Comparison of ENCODE assay signal across 2 cellular contexts in the genomic region with DNA sequence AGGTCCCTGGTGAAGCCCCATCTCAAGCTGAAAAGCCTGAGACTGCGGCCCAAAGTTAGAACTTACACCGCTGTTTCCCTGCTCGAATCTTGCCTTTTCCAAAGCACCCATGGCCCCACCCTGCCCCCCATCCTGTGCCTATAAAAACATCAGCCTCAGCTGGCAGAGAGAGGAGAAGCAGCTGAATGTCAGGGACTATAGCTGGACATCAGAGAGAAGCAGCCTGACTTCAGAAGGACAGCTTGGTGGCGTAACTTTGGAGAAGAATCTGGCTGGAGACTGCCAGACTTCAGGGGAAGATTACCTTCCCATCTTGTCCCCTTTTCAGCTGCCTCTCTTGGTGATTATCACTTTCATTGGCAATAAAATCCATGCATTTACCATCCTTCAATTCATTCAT.
TF ChIP-seq lines count a peak whose summit lies in the region.

No MANE protein-coding gene starts in this region.

TF ChIP-seq in GM23338, 12 proteins besides CTCF, POLR2A, EP300 and RAD21 (continues in another document):
- TF ChIP-seq NANOG (IDR thresholded peaks at IDR 0.05; ENCODE audit: borderline replicate concordance), result no peak
- TF ChIP-seq EZH2phosphoT487 (IDR thresholded peaks at IDR 0.05; ENCODE audit: unreplicated experiment), result no peak
- no peak for TF ChIP-seq JUNB (IDR thresholded peaks at IDR 0.05; ENCODE audit: unreplicated experiment)
- TF ChIP-seq ZNF462 (CRISPR knock-in tag; IDR thresholded peaks at IDR 0.05), result no peak
- TF ChIP-seq POLR2AphosphoS5 (IDR thresholded peaks at IDR 0.05; ENCODE audit: low read depth), result no peak
- TF ChIP-seq ZNF114 (CRISPR knock-in tag; IDR thresholded peaks at IDR 0.05), result no peak
- no peak for TF ChIP-seq REST (IDR thresholded peaks at IDR 0.05; ENCODE audit: unreplicated experiment)
- no peak for TF ChIP-seq EZH2 (IDR thresholded peaks at IDR 0.05; ENCODE audit: low read depth, unreplicated experiment)
- no peak for TF ChIP-seq STAT1 (IDR thresholded peaks at IDR 0.05; ENCODE audit: unreplicated experiment)
- TF ChIP-seq, protein P1, sequence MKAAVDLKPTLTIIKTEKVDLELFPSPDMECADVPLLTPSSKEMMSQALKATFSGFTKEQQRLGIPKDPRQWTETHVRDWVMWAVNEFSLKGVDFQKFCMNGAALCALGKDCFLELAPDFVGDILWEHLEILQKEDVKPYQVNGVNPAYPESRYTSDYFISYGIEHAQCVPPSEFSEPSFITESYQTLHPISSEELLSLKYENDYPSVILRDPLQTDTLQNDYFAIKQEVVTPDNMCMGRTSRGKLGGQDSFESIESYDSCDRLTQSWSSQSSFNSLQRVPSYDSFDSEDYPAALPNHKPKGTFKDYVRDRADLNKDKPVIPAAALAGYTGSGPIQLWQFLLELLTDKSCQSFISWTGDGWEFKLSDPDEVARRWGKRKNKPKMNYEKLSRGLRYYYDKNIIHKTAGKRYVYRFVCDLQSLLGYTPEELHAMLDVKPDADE (IDR thresholded peaks at IDR 0.05), result no peak

TF ChIP-seq in H1, 55 proteins besides CTCF, POLR2A, EP300 and RAD21:
- TF ChIP-seq POLR2AphosphoS5 (IDR thresholded peaks at IDR 0.05; ENCODE audit: low read depth, low read length) (no peak), KDM5A (IDR thresholded peaks at IDR 0.05; ENCODE audit: low read length) (no peak), ATF2 (IDR thresholded peaks at IDR 0.05; ENCODE audit: low read length) (no peak), SIN3A (conservative IDR thresholded peaks at IDR 0.05 in 1 of 2, IDR thresholded peaks at IDR 0.05 in 1 of 2; ENCODE audit: low read depth in 1 of 2, low read length in 2 of 2) (no peak), PHF8 (conservative IDR thresholded peaks at IDR 0.05; ENCODE audit: low read depth, low read length) (no peak), CHD1 (IDR thresholded peaks at IDR 0.05; ENCODE audit: low read depth, low read length) (no peak), POU5F1 (IDR thresholded peaks at IDR 0.05; ENCODE audit: low read depth, low read length) (no peak), ASH2L (IDR thresholded peaks at IDR 0.05; ENCODE audit: low read length) (no peak), E2F6 (IDR thresholded peaks at IDR 0.05) (no peak), SIX5 (IDR thresholded peaks at IDR 0.05; ENCODE audit: low read depth, low read length) (no peak), EGR1 (IDR thresholded peaks at IDR 0.05; ENCODE audit: borderline replicate concordance, low read depth, low read length) (no peak), RBBP5 (IDR thresholded peaks at IDR 0.05; ENCODE audit: borderline replicate concordance, low read depth, low read length) (no peak), CTBP2 (IDR thresholded peaks at IDR 0.05; ENCODE audit: borderline replicate concordance, insufficient read depth, insufficient read length, low read length) (no peak), TCF12 (IDR thresholded peaks at IDR 0.05; ENCODE audit: low read depth, low read length) (no peak), MAX (IDR thresholded peaks at IDR 0.05) (no peak), CBX5 (IDR thresholded peaks at IDR 0.05; ENCODE audit: low read depth, low read length) (no peak), BACH1 (IDR thresholded peaks at IDR 0.05; ENCODE audit: low read length) (no peak), SP2 (IDR thresholded peaks at IDR 0.05; ENCODE audit: low read length) (no peak)
- TF ChIP-seq, protein P2, sequence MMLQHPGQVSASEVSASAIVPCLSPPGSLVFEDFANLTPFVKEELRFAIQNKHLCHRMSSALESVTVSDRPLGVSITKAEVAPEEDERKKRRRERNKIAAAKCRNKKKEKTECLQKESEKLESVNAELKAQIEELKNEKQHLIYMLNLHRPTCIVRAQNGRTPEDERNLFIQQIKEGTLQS (IDR thresholded peaks at IDR 0.05; ENCODE audit: insufficient read depth, low read depth, low read length), result no peak
